Comparison of ENCODE assay signal across 21 cellular contexts in the genomic region with DNA sequence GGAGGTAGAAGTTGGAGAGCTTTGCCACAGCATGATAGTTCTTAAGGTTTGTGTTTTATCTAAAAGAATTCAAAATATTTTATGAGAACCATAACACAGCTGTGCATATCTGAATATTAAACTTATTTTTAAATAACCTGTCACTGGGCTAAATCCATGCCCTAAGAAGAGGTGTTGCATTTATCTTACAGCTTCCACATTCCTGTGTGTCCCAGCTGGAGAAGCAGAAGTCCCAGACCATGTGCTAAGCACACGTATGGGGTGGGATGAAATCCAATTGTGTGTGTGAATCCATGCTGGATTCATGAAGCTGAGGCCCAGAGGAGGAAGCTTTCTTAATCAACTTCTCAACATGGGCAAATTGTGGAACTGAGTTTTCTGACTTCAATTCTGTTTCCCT.
DNase-seq lines count a peak whose midpoint lies in the region; ATAC-seq, FAIRE-seq and TF ChIP-seq lines count a peak whose summit lies in the region.
"Had no signal": no experiment of that assay in that cellular context is flagged by ENCODE, and none has a peak within 500 bp of the region (broad histone marks: within the 10 kb centered on the region; RNA-seq: fewer than 3 reads in every experiment).

No MANE protein-coding gene starts in this region.

- H3K4me2 ChIP-seq in GM23338: no peak overlapping the region
- no peak overlapping the region for H3K4me2 ChIP-seq in mammary epithelial cell (ENCODE audit: insufficient read depth, low read depth, low read length)

- H3K27ac Mint-ChIP-seq in GM23338 (no peak overlapping the region), nephron (peak overlapping the region in 2 of 3 experiments; percentile 49 to 68), HFFc6 (no peak overlapping the region)
- H3K27ac Mint-ChIP-seq: B cell had no signal

- H3K79me2 ChIP-seq in GM23338 (replicated peaks; ENCODE audit: insufficient read depth) (no peaks in the 10 kb centered on the region), mammary epithelial cell (ENCODE audit: insufficient read depth, low read length) (no peaks in the 10 kb centered on the region)

- TF ChIP-seq CTCF in AG10803 (conservative IDR thresholded peaks at IDR 0.05; ENCODE audit: low read length) (no peak), GM23338 (conservative IDR thresholded peaks at IDR 0.05; ENCODE audit: low read depth in 2 of 2) (no peak), mammary epithelial cell (conservative IDR thresholded peaks at IDR 0.05 in 1 of 2, IDR thresholded peaks at IDR 0.05 in 1 of 2; ENCODE audit: extremely low read depth in 1 of 2, insufficient read depth in 1 of 2, low read depth in 1 of 2, low read length in 2 of 2) (no peak), nephron (IDR thresholded peaks at IDR 0.05; ENCODE audit: unreplicated experiment in 3 of 3) (no peak), HFFc6 (IDR thresholded peaks at IDR 0.05) (no peak), kidney (IDR thresholded peaks at IDR 0.05; ENCODE audit: borderline replicate concordance, extremely low read depth, insufficient read depth) (no peak)

- dilution Hi-C loops in mammary epithelial cell (cut with HindIII; ENCODE audit: low sequenced_read_pairs): no loop called here

- no TSS peak for BruUV-seq in mammary epithelial cell (replicated peaks; lab: Mats Ljungman, UMichigan)

- H3K27me3 Mint-ChIP-seq in GM23338 (ENCODE audit: insufficient read depth, low read depth, poor library complexity) (peaks cover 2% of the 10 kb centered on the region), nephron (ENCODE audit: low read depth) (no peaks in the 10 kb centered on the region), HFFc6 (ENCODE audit: insufficient read depth) (no peaks in the 10 kb centered on the region; the same call in 1 of the 2 replicates)

- no peaks in the 10 kb centered on the region for H3K9me2 ChIP-seq in GM23338 (ENCODE audit: insufficient read depth)

- 36% methylated on average over 1 of the region's 1 CpG for WGBS in mammary epithelial cell (ENCODE audit: low coverage, missing lambda C conversion rate)

- in situ Hi-C loops in mammary epithelial cell (cut with MboI; ENCODE audit: low sequenced_read_pairs in 2 of 2): loop anchor here in 1 of 2 donors (10.0 kb wide), 1 partner anchor 392 kb away; no protein-coding TSS in a partner anchor

- FAIRE-seq in kidney (lab: Jason Lieb, UNC): no peak
- FAIRE-seq: A204.1, D721Med, GM18507 had no signal

- no peak overlapping the region for H3K4me3 ChIP-seq in AG10803 (ENCODE audit: low read length)
- no peak overlapping the region for H3K4me3 ChIP-seq in GM23338
- H3K4me3 ChIP-seq in mammary epithelial cell (replicated peaks in 1 of 3; ENCODE audit: insufficient read depth in 1 of 3, low read depth in 2 of 3, low read length in 3 of 3): no peak overlapping the region
- H3K4me3 ChIP-seq in kidney (ENCODE audit: low read length in 2 of 2): no peak overlapping the region

- H3K9me3 Mint-ChIP-seq in GM23338 (no peaks in the 10 kb centered on the region), nephron (no peaks in the 10 kb centered on the region), HFFc6 (no peaks in the 10 kb centered on the region)

- H3K27ac ChIP-seq in GM23338 (ENCODE audit: low read depth) (no peak overlapping the region), mammary epithelial cell (ENCODE audit: insufficient read depth, low read depth, low read length) (no peak overlapping the region), kidney (ENCODE audit: low read depth in 2 of 2, low read length in 2 of 2) (no peak overlapping the region)
- H3K27ac ChIP-seq: C4-2B, RWPE1 had no signal

- H3K4me3 Mint-ChIP-seq in GM23338 (no peak overlapping the region), nephron (no peak overlapping the region), HFFc6 (no peak overlapping the region)
- H3K4me3 Mint-ChIP-seq: B cell had no signal

- ATAC-seq in GM23338 (no peak), HG02678 (IDR thresholded peaks at IDR 0.05; ENCODE audit: unreplicated experiment) (no peak)

- H3K9me3 ChIP-seq in mammary epithelial cell (replicated peaks; ENCODE audit: insufficient read depth, low read length) (no peaks in the 10 kb centered on the region), kidney (ENCODE audit: control insufficient read depth in 1 of 2, low read length in 2 of 2) (no peaks in the 10 kb centered on the region)

- CTCF ChIA-PET in mammary epithelial cell (lab: Charles Lee; ENCODE audit: low non-redundant PET): no interaction called here

- intact Hi-C loops in mammary epithelial cell (cut with micrococcal nuclease): no loop called here
- intact Hi-C loops in kidney (cut with DNase I): loop anchor here (10.0 kb wide), 1 partner anchor 392 kb away; no protein-coding TSS in a partner anchor

- no peaks in the 10 kb centered on the region for H4K20me1 ChIP-seq in GM23338 (replicated peaks; ENCODE audit: insufficient read depth)
- H4K20me1 ChIP-seq in mammary epithelial cell (ENCODE audit: insufficient read depth, low read length): no peaks in the 10 kb centered on the region

- DNase-seq in AG10803 (ENCODE audit: low read depth): peak; percentile 70
- DNase-seq in GM23338 (ENCODE audit: low spot score): no peak
- no peak for DNase-seq in mammary epithelial cell
- DNase-seq in dedifferentiated amniotic fluid mesenchymal stem cell (ENCODE audit: extremely low spot score): no peak
- no peak for DNase-seq in HFFc6
- no peak for DNase-seq in kidney
- DNase-seq: H7, KG1, MM.1S, NCI-H2081, NCI-H2227 treated with DMSO at 0.1 percent for 48 hours, NCI-H69, SHP77 had no signal

- H3K36me3 ChIP-seq in GM23338 (ENCODE audit: insufficient read depth): no peaks in the 10 kb centered on the region
- H3K36me3 ChIP-seq in mammary epithelial cell (ENCODE audit: insufficient read depth, low read length): no peaks in the 10 kb centered on the region
- no peaks in the 10 kb centered on the region for H3K36me3 ChIP-seq in kidney (ENCODE audit: control insufficient read depth in 1 of 2, insufficient read depth in 2 of 2, low read length in 2 of 2)

- no peaks in the 10 kb centered on the region for H3K36me3 Mint-ChIP-seq in GM23338 (ENCODE audit: low read depth)
- H3K36me3 Mint-ChIP-seq in nephron (ENCODE audit: low read depth): no peaks in the 10 kb centered on the region
- no peaks in the 10 kb centered on the region for H3K36me3 Mint-ChIP-seq in HFFc6 (ENCODE audit: low read depth)

- H2AFZ ChIP-seq in GM23338: peak overlapping the region; percentile 23; the same call in 1 of the 2 replicates
- H2AFZ ChIP-seq in mammary epithelial cell (ENCODE audit: low read depth, low read length): peak overlapping the region; percentile 29

- H3K4me1 ChIP-seq in GM23338 (ENCODE audit: insufficient read depth) (no peaks in the 10 kb centered on the region), mammary epithelial cell (ENCODE audit: insufficient read depth, low read length) (peaks cover 15% of the 10 kb centered on the region), kidney (ENCODE audit: control insufficient read depth in 1 of 2, insufficient read depth in 1 of 2, low read depth in 1 of 2, low read length in 2 of 2) (no peaks in the 10 kb centered on the region)

- H3F3A ChIP-seq in GM23338 (replicated peaks; ENCODE audit: low read depth): no peaks in the 10 kb centered on the region

- H3K9ac ChIP-seq in mammary epithelial cell (ENCODE audit: insufficient read depth, low read length) (no peak overlapping the region), kidney (ENCODE audit: low read length in 2 of 2) (no peak overlapping the region)

- H3K27me3 ChIP-seq in GM23338 (ENCODE audit: insufficient read depth) (no peaks in the 10 kb centered on the region), mammary epithelial cell (ENCODE audit: insufficient read depth, low read length) (no peaks in the 10 kb centered on the region)

- H3K4me1 Mint-ChIP-seq in GM23338 (no peaks in the 10 kb centered on the region), nephron (peaks cover 27% of the 10 kb centered on the region), HFFc6 (ENCODE audit: low read depth) (peaks cover 6% of the 10 kb centered on the region)
- H3K4me1 Mint-ChIP-seq: B cell had no signal

TF ChIP-seq in GM23338, 12 proteins besides CTCF, POLR2A, EP300 and RAD21:
- TF ChIP-seq JUNB (IDR thresholded peaks at IDR 0.05; ENCODE audit: unreplicated experiment) (no peak), EZH2phosphoT487 (IDR thresholded peaks at IDR 0.05; ENCODE audit: unreplicated experiment) (no peak), ZNF331 (CRISPR knock-in tag; IDR thresholded peaks at IDR 0.05; ENCODE audit: low read depth) (no peak)
- TF ChIP-seq, protein P1, sequence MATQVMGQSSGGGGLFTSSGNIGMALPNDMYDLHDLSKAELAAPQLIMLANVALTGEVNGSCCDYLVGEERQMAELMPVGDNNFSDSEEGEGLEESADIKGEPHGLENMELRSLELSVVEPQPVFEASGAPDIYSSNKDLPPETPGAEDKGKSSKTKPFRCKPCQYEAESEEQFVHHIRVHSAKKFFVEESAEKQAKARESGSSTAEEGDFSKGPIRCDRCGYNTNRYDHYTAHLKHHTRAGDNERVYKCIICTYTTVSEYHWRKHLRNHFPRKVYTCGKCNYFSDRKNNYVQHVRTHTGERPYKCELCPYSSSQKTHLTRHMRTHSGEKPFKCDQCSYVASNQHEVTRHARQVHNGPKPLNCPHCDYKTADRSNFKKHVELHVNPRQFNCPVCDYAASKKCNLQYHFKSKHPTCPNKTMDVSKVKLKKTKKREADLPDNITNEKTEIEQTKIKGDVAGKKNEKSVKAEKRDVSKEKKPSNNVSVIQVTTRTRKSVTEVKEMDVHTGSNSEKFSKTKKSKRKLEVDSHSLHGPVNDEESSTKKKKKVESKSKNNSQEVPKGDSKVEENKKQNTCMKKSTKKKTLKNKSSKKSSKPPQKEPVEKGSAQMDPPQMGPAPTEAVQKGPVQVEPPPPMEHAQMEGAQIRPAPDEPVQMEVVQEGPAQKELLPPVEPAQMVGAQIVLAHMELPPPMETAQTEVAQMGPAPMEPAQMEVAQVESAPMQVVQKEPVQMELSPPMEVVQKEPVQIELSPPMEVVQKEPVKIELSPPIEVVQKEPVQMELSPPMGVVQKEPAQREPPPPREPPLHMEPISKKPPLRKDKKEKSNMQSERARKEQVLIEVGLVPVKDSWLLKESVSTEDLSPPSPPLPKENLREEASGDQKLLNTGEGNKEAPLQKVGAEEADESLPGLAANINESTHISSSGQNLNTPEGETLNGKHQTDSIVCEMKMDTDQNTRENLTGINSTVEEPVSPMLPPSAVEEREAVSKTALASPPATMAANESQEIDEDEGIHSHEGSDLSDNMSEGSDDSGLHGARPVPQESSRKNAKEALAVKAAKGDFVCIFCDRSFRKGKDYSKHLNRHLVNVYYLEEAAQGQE (IDR thresholded peaks at IDR 0.05; ENCODE audit: unreplicated experiment): no peak

Comparison
In these comparisons a context has a peak if more than half of its experiments do, and no peak if none do; other contexts are left out.
1. H3K27ac Mint-ChIP-seq: peak in nephron (2 of 3); none in GM23338 (single experiment) and HFFc6 (single experiment).